Comparison of ENCODE assay signal across 8 cellular contexts in genomic region chr6:152094992-152095592, GRCh38.
A peak's percentile ranks its signal among the peaks of the same experiment; 100 is the strongest.
DNase-seq lines count a peak whose midpoint lies in the region; ATAC-seq and TF ChIP-seq lines count a peak whose summit lies in the region.

No MANE protein-coding gene starts in this region.

- H3K9ac ChIP-seq in rectal smooth muscle tissue (ENCODE audit: low read length), result no peak overlapping the region

- peak overlapping the region; percentile 37 for H3K27ac ChIP-seq in SJSA1
- H3K27ac ChIP-seq in rectal smooth muscle tissue (ENCODE audit: low read depth, low read length), result peak overlapping the region; percentile 44

- H3K4me3 ChIP-seq in SJSA1, result no peak overlapping the region
- no peak overlapping the region for H3K4me3 ChIP-seq in fibroblast of mammary gland (ENCODE audit: control insufficient read depth, low read depth, low read length)
- H3K4me3 ChIP-seq in rectal smooth muscle tissue (ENCODE audit: low read length), result no peak overlapping the region

- H3K27me3 ChIP-seq in SJSA1 (replicated peaks) (no peaks in the 10 kb centered on the region), rectal smooth muscle tissue (ENCODE audit: control insufficient read depth, insufficient read depth, low read length) (no peaks in the 10 kb centered on the region)

- H3K4me1 ChIP-seq in SJSA1 (replicated peaks) (peaks cover 24% of the 10 kb centered on the region), rectal smooth muscle tissue (ENCODE audit: control insufficient read depth, insufficient read depth, low read length) (no peaks in the 10 kb centered on the region)

- no peak for ATAC-seq in GM19395 (IDR thresholded peaks at IDR 0.05; ENCODE audit: unreplicated experiment)
- ATAC-seq in GM18861 (IDR thresholded peaks at IDR 0.05; ENCODE audit: unreplicated experiment), result no peak

- TF ChIP-seq CTCF in fibroblast of mammary gland (conservative IDR thresholded peaks at IDR 0.05; ENCODE audit: control insufficient read depth, insufficient read depth, low read depth, low read length), result no peak

- H3K36me3 ChIP-seq in SJSA1 (no peaks in the 10 kb centered on the region), rectal smooth muscle tissue (ENCODE audit: control insufficient read depth, insufficient read depth, low read length) (no peaks in the 10 kb centered on the region)

- peaks cover 11% of the 10 kb centered on the region; the same call in 1 of the 2 replicates for H3K9me3 ChIP-seq in SJSA1 (replicated peaks)

- DNase-seq in NCI-H2196 (lab: John Stamatoyannopoulos, UW; ENCODE audit: unreplicated experiment), result peak; percentile 4
- no peak for DNase-seq in NCI-H2196 treated with DMSO at 0.1 percent for 48 hours (lab: John Stamatoyannopoulos, UW; ENCODE audit: unreplicated experiment)
- DNase-seq in SJSA1 (ENCODE audit: low read depth in 1 of 2, low spot score in 2 of 2), result peak; percentile 92 to 93
- DNase-seq in fibroblast of mammary gland (ENCODE audit: low read depth), result peak; percentile 100
- no peak for DNase-seq in medulla oblongata (ENCODE audit: extremely low spot score)

Comparison
In these comparisons a context has a peak if more than half of its experiments do, and no peak if none do; other contexts are left out.
1. DNase-seq: peak in NCI-H2196 (single experiment), SJSA1 (2 of 2) and fibroblast of mammary gland (single experiment); none in NCI-H2196 treated with DMSO at 0.1 percent for 48 hours (single experiment) and medulla oblongata (single experiment).